18 cellular contexts compared by ENCODE assay signal in genomic region chr17:79164408-79164807, GRCh38.
DNase-seq lines count a peak whose midpoint lies in the region; ATAC-seq lines count a peak whose summit lies in the region.
"Had no signal": no experiment of that assay in that cellular context is flagged by ENCODE, and none has a peak within 500 bp of the region (broad histone marks: within the 10 kb centered on the region; RNA-seq: fewer than 3 reads in every experiment).

No MANE protein-coding gene starts in this region.

- no peaks in the 10 kb centered on the region for H3K9me3 Mint-ChIP-seq in activated naive CD8-positive, alpha-beta T cell treated with anti-CD3 and anti-CD28 coated beads, Interleukin-2, amount 50 U/mL, for 24 hours
- H3K9me3 Mint-ChIP-seq: CD4-positive, alpha-beta T cell; CD8-positive, alpha-beta memory T cell; H9; HFFc6 had no signal

- WGBS in neuronal stem cell (ENCODE audit: extremely low coverage in 2 of 2, insufficient read length in 2 of 2, insufficient replicate concordance in 1 of 2), 2 donors: no CpG with 5 or more reads among the region's 16 CpGs

- no peaks in the 10 kb centered on the region for H3K36me3 Mint-ChIP-seq in activated naive CD8-positive, alpha-beta T cell treated with anti-CD3 and anti-CD28 coated beads, Interleukin-2, amount 50 U/mL, for 24 hours (ENCODE audit: low read depth)
- H3K36me3 Mint-ChIP-seq: CD14-positive monocyte; CD8-positive, alpha-beta memory T cell had no signal

- H2BK120ac ChIP-seq in neuronal stem cell (ENCODE audit: low read depth, low read length): peak overlapping the region; percentile 89

- no peak overlapping the region for H3K27ac Mint-ChIP-seq in activated naive CD8-positive, alpha-beta T cell treated with anti-CD3 and anti-CD28 coated beads, Interleukin-2, amount 50 U/mL, for 24 hours
- H3K27ac Mint-ChIP-seq: CD14-positive monocyte; CD4-positive, alpha-beta T cell; HFFc6 had no signal

- peak overlapping the region; percentile 94 for H3K18ac ChIP-seq in neuronal stem cell (ENCODE audit: low read length)

- H3K36me3 ChIP-seq in NT2/D1 (ENCODE audit: insufficient read depth, insufficient read length, low read length) (no peaks in the 10 kb centered on the region), neuronal stem cell (replicated peaks in 1 of 2; ENCODE audit: control insufficient read depth in 2 of 2, insufficient read depth in 2 of 2, low read length in 2 of 2) (no peaks in the 10 kb centered on the region)

- peak overlapping the region; percentile 5 for H2AK5ac ChIP-seq in neuronal stem cell (ENCODE audit: low read depth, low read length)

- H3K4me1 Mint-ChIP-seq in activated naive CD8-positive, alpha-beta T cell treated with anti-CD3 and anti-CD28 coated beads, Interleukin-2, amount 50 U/mL, for 24 hours: peaks cover 8% of the 10 kb centered on the region
- H3K4me1 Mint-ChIP-seq: CD8-positive, alpha-beta memory T cell had no signal

- H3K4me3 Mint-ChIP-seq in activated naive CD8-positive, alpha-beta T cell treated with anti-CD3 and anti-CD28 coated beads, Interleukin-2, amount 50 U/mL, for 24 hours: no peak overlapping the region
- H3K4me3 Mint-ChIP-seq: CD14-positive monocyte; CD4-positive, alpha-beta T cell; CD8-positive, alpha-beta memory T cell; H9; HFFc6 had no signal

- H3K9ac ChIP-seq in NT2/D1 (ENCODE audit: insufficient read length, low read depth): peak overlapping the region; percentile 47
- H3K9ac ChIP-seq in neuronal stem cell (ENCODE audit: low read depth, low read length, poor library complexity): no peak overlapping the region
- H3K9ac ChIP-seq: GM23248 had no signal

- H3K14ac ChIP-seq in neuronal stem cell (ENCODE audit: low read length): peak overlapping the region; percentile 90

- H3K4me1 ChIP-seq in NT2/D1 (ENCODE audit: insufficient read depth, insufficient read length) (peaks cover 37% of the 10 kb centered on the region), neuronal stem cell (ENCODE audit: control insufficient read depth in 2 of 2, insufficient read depth in 1 of 2, low read depth in 1 of 2, low read length in 2 of 2) (peaks cover 0 to 9% of the 10 kb centered on the region in 2 donors)

- no peak overlapping the region for H2AFZ ChIP-seq in neuronal stem cell (ENCODE audit: low read length)
- H2AFZ ChIP-seq: GM23248 had no signal

- peak overlapping the region; percentile 53 for H2BK5ac ChIP-seq in neuronal stem cell (ENCODE audit: low read length)

- no peak overlapping the region for H3K27ac ChIP-seq in neuronal stem cell (replicated peaks; ENCODE audit: low read length)
- H3K27ac ChIP-seq: GM23248 had no signal

- peak overlapping the region; percentile 53 for H3K4ac ChIP-seq in neuronal stem cell (ENCODE audit: low read length)

- ATAC-seq in activated naive CD8-positive, alpha-beta T cell treated with anti-CD3 and anti-CD28 coated beads, Interleukin-2, amount 50 U/mL, for 24 hours: no peak
- ATAC-seq in HG03025 (IDR thresholded peaks at IDR 0.05; ENCODE audit: low FRiP score, unreplicated experiment): no peak
- ATAC-seq: HCT116 had no signal

- H2BK12ac ChIP-seq in neuronal stem cell (ENCODE audit: low read length): peak overlapping the region; percentile 94

- peak overlapping the region; percentile 43 for H4K8ac ChIP-seq in neuronal stem cell (ENCODE audit: low read depth, low read length)

- H3K4me3 ChIP-seq in NT2/D1 (ENCODE audit: insufficient read length, low read depth): no peak overlapping the region
- H3K4me3 ChIP-seq in neuronal stem cell (ENCODE audit: low read length in 2 of 2): no peak overlapping the region
- H3K4me3 ChIP-seq: GM23248 had no signal

- H3K9me3 ChIP-seq in NT2/D1 (ENCODE audit: insufficient read depth, low read length) (no peaks in the 10 kb centered on the region), neuronal stem cell (replicated peaks in 1 of 2; ENCODE audit: control insufficient read depth in 2 of 2, insufficient read depth in 1 of 2, low read depth in 1 of 2, low read length in 2 of 2) (no peaks in the 10 kb centered on the region)

- no peaks in the 10 kb centered on the region for H3K79me1 ChIP-seq in neuronal stem cell (ENCODE audit: low read depth, low read length)

- H2BK15ac ChIP-seq in neuronal stem cell (ENCODE audit: low read length): peak overlapping the region; percentile 99

- no peaks in the 10 kb centered on the region for H3K27me3 Mint-ChIP-seq in activated naive CD8-positive, alpha-beta T cell treated with anti-CD3 and anti-CD28 coated beads, Interleukin-2, amount 50 U/mL, for 24 hours
- H3K27me3 Mint-ChIP-seq: CD4-positive, alpha-beta T cell had no signal

- H4K91ac ChIP-seq in neuronal stem cell (ENCODE audit: low read depth, low read length, poor library complexity): no peak overlapping the region

- H3K23ac ChIP-seq in neuronal stem cell (ENCODE audit: low read depth, low read length, poor library complexity): no peak overlapping the region

- peak; percentile 74 for DNase-seq in COR-L47 (lab: John Stamatoyannopoulos, UW)
- DNase-seq in NT2/D1 (ENCODE audit: low read depth, low spot score): no peak
- DNase-seq in neuronal stem cell (ENCODE audit: low spot score): no peak
- no peak for DNase-seq in activated naive CD8-positive, alpha-beta T cell treated with anti-CD3 and anti-CD28 coated beads, Interleukin-2, amount 50 U/mL, for 24 hours
- no peak for DNase-seq in NOMO-1 treated with dmso at 0.1 percent for 144 hours (lab: John Stamatoyannopoulos, UW; ENCODE audit: unreplicated experiment)
- no peak for DNase-seq in NCI-H226
- DNase-seq: Calu3; CD4-positive, alpha-beta T cell; CD8-positive, alpha-beta memory T cell; DMS53; DMS79 treated with DMSO at 0.1 percent for 48 hours; GF-D8; H9; HFFc6 had no signal

- no peaks in the 10 kb centered on the region for H3K27me3 ChIP-seq in NT2/D1 (ENCODE audit: insufficient read depth, insufficient read length)
- peaks cover 0 to 71% (median 0%) of the 10 kb centered on the region in 3 experiments for H3K27me3 ChIP-seq in neuronal stem cell (ENCODE audit: control insufficient read depth in 3 of 3, insufficient read depth in 3 of 3, low read depth in 1 of 3, low read length in 3 of 3)

- H3K4me2 ChIP-seq in neuronal stem cell (ENCODE audit: insufficient read depth, low read length, poor library complexity, severe bottlenecking): no peak overlapping the region
